In the genomic region with DNA sequence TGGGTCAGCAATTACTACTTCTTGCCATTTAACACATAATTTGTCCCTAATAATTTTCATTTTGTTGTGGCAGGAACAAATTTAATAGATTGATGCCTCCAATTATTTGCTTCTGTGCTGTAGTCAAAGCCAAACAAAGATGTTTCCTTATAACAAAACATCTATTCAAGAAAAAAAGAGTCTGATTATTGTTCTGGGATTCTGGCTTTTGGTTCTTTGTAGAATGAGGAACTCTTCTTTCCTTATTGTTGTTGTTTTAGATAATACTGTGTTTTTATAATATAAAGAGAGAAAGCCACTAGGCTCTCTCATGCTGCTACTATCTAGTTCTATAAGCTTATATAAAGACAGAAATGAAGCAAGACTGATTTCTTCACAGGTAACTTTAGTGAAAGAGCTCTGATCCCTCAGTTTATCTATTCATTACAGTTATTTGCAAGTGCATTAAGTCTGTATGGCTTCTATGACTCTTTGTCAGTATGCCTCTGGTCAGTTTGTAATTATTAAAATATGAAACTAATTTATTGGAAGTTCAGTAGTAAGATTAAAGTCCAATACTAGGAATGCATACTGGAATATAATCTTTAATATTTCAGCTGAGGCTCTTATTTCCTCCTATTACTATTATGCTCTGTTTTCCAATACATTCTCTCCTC, we compare ENCODE assay signal across 27 cellular contexts. TPM values are rescaled to one million over a fixed set of nuclear protein-coding genes. Genes with fewer than 3 reads are reported as not detected.
A peak's percentile ranks its signal among the peaks of the same experiment; 100 is the strongest.
DNase-seq lines count a peak whose midpoint lies in the region; ATAC-seq lines count a peak whose summit lies in the region.
"Had no signal": no experiment of that assay in that cellular context is flagged by ENCODE, and none has a peak within 500 bp of the region (broad histone marks: within the 10 kb centered on the region; RNA-seq: fewer than 3 reads in every experiment).

No MANE protein-coding gene starts in this region.

- no peak overlapping the region for H3K4me2 ChIP-seq in mesenchymal stem cell (ENCODE audit: low read length, poor library complexity, severe bottlenecking)
- H3K4me2 ChIP-seq: BLaER1 had no signal

- H3K79me1 ChIP-seq in mesenchymal stem cell (replicated peaks; ENCODE audit: low read length, poor library complexity, severe bottlenecking): no peaks in the 10 kb centered on the region

- no peaks in the 10 kb centered on the region for H3K27me3 ChIP-seq in SJCRH30
- H3K27me3 ChIP-seq in mesenchymal stem cell (ENCODE audit: control insufficient read depth in 1 of 2, insufficient read depth in 1 of 2, low read length in 2 of 2): no peaks in the 10 kb centered on the region
- H3K27me3 ChIP-seq: BLaER1 had no signal

- peak overlapping the region; percentile 80 for H3K27ac ChIP-seq in cingulate gyrus (ENCODE audit: low read depth, low read length)
- H3K27ac ChIP-seq in temporal lobe (ENCODE audit: low read depth, low read length): peak overlapping the region; percentile 83
- no peak overlapping the region for H3K27ac ChIP-seq in SJCRH30
- H3K27ac ChIP-seq in mesenchymal stem cell (ENCODE audit: low read length, poor library complexity, severe bottlenecking): no peak overlapping the region
- H3K27ac ChIP-seq: 22Rv1, BLaER1, GM23248 had no signal

- no peaks in the 10 kb centered on the region for H3K27me3 Mint-ChIP-seq in activated naive CD4-positive, alpha-beta T cell treated with anti-CD3 and anti-CD28 coated beads, Interleukin-2, amount 50 U/mL, for 24 hours
- H3K27me3 Mint-ChIP-seq in naive thymus-derived CD8-positive, alpha-beta T cell: no peaks in the 10 kb centered on the region
- no peaks in the 10 kb centered on the region for H3K27me3 Mint-ChIP-seq in activated naive CD8-positive, alpha-beta T cell treated with anti-CD3 and anti-CD28 coated beads, Interleukin-2, amount 50 U/mL, for 24 hours
- H3K27me3 Mint-ChIP-seq: CD4-positive, alpha-beta memory T cell; IgD-negative memory B cell had no signal

- H2BK120ac ChIP-seq in mesenchymal stem cell (ENCODE audit: low read depth, low read length): no peak overlapping the region

- H3K27ac Mint-ChIP-seq in activated naive CD4-positive, alpha-beta T cell treated with anti-CD3 and anti-CD28 coated beads, Interleukin-2, amount 50 U/mL, for 24 hours: peak overlapping the region; percentile 30
- H3K27ac Mint-ChIP-seq in naive thymus-derived CD8-positive, alpha-beta T cell: peak overlapping the region in 6 of 10 donors; percentile 23 to 55 (median 32)
- H3K27ac Mint-ChIP-seq in activated naive CD8-positive, alpha-beta T cell treated with anti-CD3 and anti-CD28 coated beads, Interleukin-2, amount 50 U/mL, for 24 hours: no peak overlapping the region
- H3K27ac Mint-ChIP-seq: H9, IgD-negative memory B cell had no signal

- H3K4me1 Mint-ChIP-seq in activated naive CD4-positive, alpha-beta T cell treated with anti-CD3 and anti-CD28 coated beads, Interleukin-2, amount 50 U/mL, for 24 hours: peaks cover 43% of the 10 kb centered on the region
- H3K4me1 Mint-ChIP-seq in naive thymus-derived CD8-positive, alpha-beta T cell: peaks cover 6 to 23% (median 18%) of the 10 kb centered on the region in 4 donors
- H3K4me1 Mint-ChIP-seq in activated naive CD8-positive, alpha-beta T cell treated with anti-CD3 and anti-CD28 coated beads, Interleukin-2, amount 50 U/mL, for 24 hours: peaks cover 9% of the 10 kb centered on the region
- H3K4me1 Mint-ChIP-seq: H9 had no signal

- H3K14ac ChIP-seq in mesenchymal stem cell (ENCODE audit: low read length in 2 of 2): no peak overlapping the region

- no peak overlapping the region for H3K4me3 ChIP-seq in SJCRH30
- no peak overlapping the region for H3K4me3 ChIP-seq in mesenchymal stem cell (ENCODE audit: insufficient read depth in 1 of 2, low read depth in 1 of 2, low read length in 2 of 2)
- H3K4me3 ChIP-seq: BLaER1, GM23248 had no signal

- H3K4me1 ChIP-seq in SJCRH30 (no peaks in the 10 kb centered on the region), mesenchymal stem cell (ENCODE audit: control insufficient read depth, insufficient read depth, low read depth, low read length) (no peaks in the 10 kb centered on the region)
- H3K4me1 ChIP-seq: BLaER1 had no signal

- peaks cover 16% of the 10 kb centered on the region for H3K36me3 Mint-ChIP-seq in activated naive CD4-positive, alpha-beta T cell treated with anti-CD3 and anti-CD28 coated beads, Interleukin-2, amount 50 U/mL, for 24 hours
- H3K36me3 Mint-ChIP-seq in naive thymus-derived CD8-positive, alpha-beta T cell: peaks cover 11 to 53% (median 22%) of the 10 kb centered on the region in 3 donors
- peaks cover 15% of the 10 kb centered on the region for H3K36me3 Mint-ChIP-seq in activated naive CD8-positive, alpha-beta T cell treated with anti-CD3 and anti-CD28 coated beads, Interleukin-2, amount 50 U/mL, for 24 hours (ENCODE audit: low read depth)

- no peak overlapping the region for H3K23ac ChIP-seq in mesenchymal stem cell (ENCODE audit: low read length in 2 of 2)

- no peak overlapping the region for H4K91ac ChIP-seq in mesenchymal stem cell (ENCODE audit: low read length)

- H3K4ac ChIP-seq in mesenchymal stem cell (ENCODE audit: low read depth in 1 of 2, low read length in 2 of 2): no peak overlapping the region

- POLR2A ChIA-PET in naive thymus-derived CD8-positive, alpha-beta T cell (lab: Charles Lee): interaction anchor here (2.0 kb wide), 1 partner anchor 38 kb away, joined by 5 read pairs; the partner anchor contains the start of gene PRKACB

- H3K4me3 Mint-ChIP-seq in activated naive CD4-positive, alpha-beta T cell treated with anti-CD3 and anti-CD28 coated beads, Interleukin-2, amount 50 U/mL, for 24 hours: no peak overlapping the region
- no peak overlapping the region for H3K4me3 Mint-ChIP-seq in naive thymus-derived CD8-positive, alpha-beta T cell
- no peak overlapping the region for H3K4me3 Mint-ChIP-seq in activated naive CD8-positive, alpha-beta T cell treated with anti-CD3 and anti-CD28 coated beads, Interleukin-2, amount 50 U/mL, for 24 hours
- H3K4me3 Mint-ChIP-seq: CD4-positive, alpha-beta memory T cell; H9; IgD-negative memory B cell had no signal

- no peak overlapping the region for H3K9ac ChIP-seq in mesenchymal stem cell (ENCODE audit: low read length)
- H3K9ac ChIP-seq: BLaER1, GM23248 had no signal

- no peak overlapping the region for H2AFZ ChIP-seq in mesenchymal stem cell (ENCODE audit: low read depth, low read length)
- H2AFZ ChIP-seq: GM23248 had no signal

- no peaks in the 10 kb centered on the region for H3K9me3 ChIP-seq in SJCRH30 (replicated peaks)
- no peaks in the 10 kb centered on the region for H3K9me3 ChIP-seq in mesenchymal stem cell (ENCODE audit: control insufficient read depth, low read length)
- H3K9me3 ChIP-seq: BLaER1 had no signal

- no peak overlapping the region for H3K18ac ChIP-seq in mesenchymal stem cell (ENCODE audit: low read depth in 1 of 2, low read length in 2 of 2)

- no peak overlapping the region for H4K8ac ChIP-seq in mesenchymal stem cell (ENCODE audit: low read length)

- peaks cover 5% of the 10 kb centered on the region for H3K9me3 Mint-ChIP-seq in activated naive CD4-positive, alpha-beta T cell treated with anti-CD3 and anti-CD28 coated beads, Interleukin-2, amount 50 U/mL, for 24 hours
- H3K9me3 Mint-ChIP-seq in naive thymus-derived CD8-positive, alpha-beta T cell: peaks cover 0 to 3% (median 0%) of the 10 kb centered on the region in 9 donors
- peaks cover 9% of the 10 kb centered on the region for H3K9me3 Mint-ChIP-seq in activated naive CD8-positive, alpha-beta T cell treated with anti-CD3 and anti-CD28 coated beads, Interleukin-2, amount 50 U/mL, for 24 hours
- H3K9me3 Mint-ChIP-seq: H9, IgD-negative memory B cell had no signal

- H2BK15ac ChIP-seq in mesenchymal stem cell (ENCODE audit: low read depth, poor library complexity, severe bottlenecking): no peak overlapping the region

- H2BK12ac ChIP-seq in mesenchymal stem cell (ENCODE audit: low read length in 2 of 2): no peak overlapping the region

- DNase-seq in activated naive CD4-positive, alpha-beta T cell treated with anti-CD3 and anti-CD28 coated beads, Interleukin-2, amount 50 U/mL, for 16 hours: no peak
- DNase-seq in naive thymus-derived CD8-positive, alpha-beta T cell: no peak
- no peak for DNase-seq in SJCRH30
- DNase-seq in activated naive CD8-positive, alpha-beta T cell treated with anti-CD3 and anti-CD28 coated beads, Interleukin-2, amount 50 U/mL, for 24 hours: no peak
- DNase-seq in mesenchymal stem cell: no peak
- DNase-seq: ACHN; Calu3; CD4-positive, alpha-beta memory T cell; DMS153; GDM1; GM23248; H9; NCI-H1105; NCI-H146; NCI-H2029; NCI-H226; NCI-H510A treated with DMSO at 0.1 percent for 48 hours; NCI-H748 treated with DMSO at 0.1 percent for 48 hours; NK-92 treated with Interleukin-12 subunit alpha and Interleukin-12 subunit beta, amount 100 ng/mL, for 24 hours; SIG-M5 had no signal

- H3K36me3 ChIP-seq in SJCRH30: peaks cover 12% of the 10 kb centered on the region; the same call in 1 of the 2 replicates
- H3K36me3 ChIP-seq in mesenchymal stem cell (ENCODE audit: control insufficient read depth in 1 of 2, insufficient read depth in 2 of 2, low read depth in 1 of 2, low read length in 2 of 2): peaks cover 3 to 4% of the 10 kb centered on the region in 2 experiments
- H3K36me3 ChIP-seq: BLaER1 had no signal

- H2BK5ac ChIP-seq in mesenchymal stem cell (ENCODE audit: low read depth, low read length, poor library complexity, severe bottlenecking): no peak overlapping the region

- H2AK5ac ChIP-seq in mesenchymal stem cell (ENCODE audit: low read length, severe bottlenecking): no peak overlapping the region

- no peak for ATAC-seq in naive thymus-derived CD8-positive, alpha-beta T cell
- ATAC-seq in activated naive CD8-positive, alpha-beta T cell treated with anti-CD3 and anti-CD28 coated beads, Interleukin-2, amount 50 U/mL, for 24 hours: no peak
- ATAC-seq: Panc1 had no signal

RNA-seq across cellular contexts. Expression of gene PRKACB, which starts 37.4 kb away (rescaled TPM):
- total RNA-seq in naive thymus-derived CD8-positive, alpha-beta T cell: 100 to 1,000 TPM; 174 to 194 TPM
- 100 to 1,000 TPM; 120 to 162 (median 131) TPM for polyA plus RNA-seq in naive thymus-derived CD8-positive, alpha-beta T cell
- total RNA-seq in temporal lobe: 643 TPM
- 29.1 and 31.0 TPM in 2 replicates for total RNA-seq in SJCRH30 (2014; rRNA removed; shearing (Covaris generic))
- polyA plus RNA-seq in mesenchymal stem cell (2013, experiment 1 of 2): 22.1 TPM
- 22.0 TPM for polyA plus RNA-seq in mesenchymal stem cell (2013, experiment 2 of 2)

Comparison
In these comparisons a context has a peak if more than half of its experiments do, and no peak if none do; other contexts are left out.
1. H3K27ac ChIP-seq: peak in cingulate gyrus (single experiment) and temporal lobe (single experiment); none in SJCRH30 (single experiment) and mesenchymal stem cell (single experiment).